Comparison of ENCODE assay signal across 17 cellular contexts in the genomic region with DNA sequence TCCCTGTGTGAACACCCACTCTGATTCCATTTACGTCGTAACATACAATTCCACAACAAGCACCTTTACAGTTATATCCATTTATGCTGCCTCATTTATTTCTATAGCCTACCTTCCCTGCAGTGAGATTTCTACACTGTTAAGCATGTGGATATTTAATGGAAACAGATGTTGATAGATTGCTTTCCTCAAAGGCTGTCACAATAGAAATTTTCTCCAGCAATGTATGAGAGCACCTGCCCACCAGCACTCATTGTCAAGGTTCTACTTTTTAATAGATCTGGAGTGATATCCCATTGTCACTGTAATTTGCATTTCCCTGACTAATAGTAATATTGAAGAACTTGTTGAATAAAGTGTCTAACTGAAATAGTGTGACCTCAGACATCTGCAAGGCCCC.
"Had no signal": no experiment of that assay in that cellular context is flagged by ENCODE, and none has a peak within 500 bp of the region (broad histone marks: within the 10 kb centered on the region; RNA-seq: fewer than 3 reads in every experiment).

No MANE protein-coding gene starts in this region.

- ATAC-seq: esophagus mucosa, gastrocnemius medialis, heart right ventricle, right cardiac atrium had no signal

- H3K36me3 Mint-ChIP-seq: naive B cell had no signal

- H3K4me3 Mint-ChIP-seq: naive B cell, nephron had no signal

- H3K27ac Mint-ChIP-seq: naive B cell, nephron had no signal

- H3K4me1 Mint-ChIP-seq: naive B cell had no signal

- DNase-seq: effector memory CD4-positive, alpha-beta T cell; gastrocnemius medialis; heart right ventricle; hypothalamus; kidney glomerular epithelial cell; mesendoderm; naive B cell; posterior cingulate gyrus; right cardiac atrium; small intestine; stimulated activated CD4-positive, alpha-beta T cell treated with anti-CD3 and anti-CD28 coated beads, Interleukin-12 subunit alpha, Interleukin-12 subunit beta, amount 100 ng/mL, for 4 hours; stimulated activated naive CD4-positive, alpha-beta T cell; stomach; substantia nigra; transverse colon had no signal

- H3K27me3 Mint-ChIP-seq: naive B cell had no signal

- H3K9me3 Mint-ChIP-seq: nephron had no signal
